1 cellular context compared by ENCODE assay signal in genomic region chr5:138527170-138527569, GRCh38.
TF ChIP-seq lines count a peak whose summit lies in the region.

No MANE protein-coding gene starts in this region.

TF ChIP-seq in GM23338, 12 proteins besides CTCF, POLR2A, EP300 and RAD21:
- TF ChIP-seq ZNF462 (CRISPR knock-in tag; IDR thresholded peaks at IDR 0.05) (no peak), JUNB (IDR thresholded peaks at IDR 0.05; ENCODE audit: unreplicated experiment) (no peak)
